18 cellular contexts compared by ENCODE assay signal in genomic region chr9:13268469-13268868, GRCh38. TPM values are rescaled to one million over a fixed set of nuclear protein-coding genes. Genes with fewer than 3 reads are reported as not detected.
DNase-seq lines count a peak whose midpoint lies in the region; ATAC-seq and TF ChIP-seq lines count a peak whose summit lies in the region.
"Had no signal": no experiment of that assay in that cellular context is flagged by ENCODE, and none has a peak within 500 bp of the region (broad histone marks: within the 10 kb centered on the region; RNA-seq: fewer than 3 reads in every experiment).

No MANE protein-coding gene starts in this region.

- H3K27ac Mint-ChIP-seq in mesothelial cell of epicardium: peak overlapping the region; percentile 75
- no peak overlapping the region for H3K27ac Mint-ChIP-seq in activated T-cell treated with anti-CD3 and anti-CD28 coated beads, Interleukin-2, amount 50 U/mL, for 24 hours
- H3K27ac Mint-ChIP-seq: activated CD8-positive, alpha-beta T cell treated with anti-CD3 and anti-CD28 coated beads for 36 hours; activated T-helper 17 cell treated with anti-CD3 and anti-CD28 coated beads, Interleukin-2, amount 50 U/mL, for 72 hours; dendritic cell treated with granulocyte-macrophage colony-stimulating factor and Interleukin-4, amounts not matched to agents 40 ng/mL and 50 ng/mL, for 4 days; memory B cell; stimulated activated naive B cell treated with anti-CD40 and anti-IgM and Interleukin-4, amounts not matched to agents 10 μg/mL and 1 μg/mL and 100 μg/mL, for 72 hours had no signal

- intact Hi-C loops in PC-3 (cut with micrococcal nuclease): no loop called here

- POLR2A ChIA-PET in PC-3 (lab: Charles Lee; ENCODE audit: unreplicated experiment): no interaction called here

- ATAC-seq in PC-3 (peak; percentile 57), HG03135 (IDR thresholded peaks at IDR 0.05; ENCODE audit: unreplicated experiment) (no peak), HG03521 (IDR thresholded peaks at IDR 0.05; ENCODE audit: unreplicated experiment) (no peak)
- ATAC-seq: activated CD8-positive, alpha-beta T cell treated with anti-CD3 and anti-CD28 coated beads for 36 hours; activated T-helper 17 cell treated with anti-CD3 and anti-CD28 coated beads, Interleukin-2, amount 50 U/mL, for 72 hours; stimulated activated naive B cell treated with anti-CD40 and anti-IgM and Interleukin-4, amounts not matched to agents 10 μg/mL and 1 μg/mL and 100 μg/mL, for 72 hours had no signal

- H3K9me3 Mint-ChIP-seq in mesothelial cell of epicardium: no peaks in the 10 kb centered on the region
- peaks cover 7% of the 10 kb centered on the region for H3K9me3 Mint-ChIP-seq in activated T-cell treated with anti-CD3 and anti-CD28 coated beads, Interleukin-2, amount 50 U/mL, for 24 hours
- H3K9me3 Mint-ChIP-seq: activated CD8-positive, alpha-beta T cell treated with anti-CD3 and anti-CD28 coated beads for 36 hours; dendritic cell treated with granulocyte-macrophage colony-stimulating factor and Interleukin-4, amounts not matched to agents 40 ng/mL and 50 ng/mL, for 4 days; stimulated activated naive B cell treated with anti-CD40 and anti-IgM and Interleukin-4, amounts not matched to agents 10 μg/mL and 1 μg/mL and 100 μg/mL, for 72 hours had no signal

- CTCF ChIA-PET in PC-3 (lab: Charles Lee): no interaction called here

- peak overlapping the region; percentile 58 for H3K4me2 ChIP-seq in PC-3 (ENCODE audit: low read length)

- peaks cover 15% of the 10 kb centered on the region for H3K36me3 Mint-ChIP-seq in mesothelial cell of epicardium
- no peaks in the 10 kb centered on the region for H3K36me3 Mint-ChIP-seq in activated T-cell treated with anti-CD3 and anti-CD28 coated beads, Interleukin-2, amount 50 U/mL, for 24 hours (ENCODE audit: low read depth)
- H3K36me3 Mint-ChIP-seq: memory B cell; stimulated activated naive B cell treated with anti-CD40 and anti-IgM and Interleukin-4, amounts not matched to agents 10 μg/mL and 1 μg/mL and 100 μg/mL, for 72 hours had no signal

- H3K4me1 ChIP-seq in PC-3 (ENCODE audit: insufficient read depth, low read length): peaks cover 19% of the 10 kb centered on the region

- 0 out of 2 replicates have a peak, but pooled peaks cover 3% of the 10 kb centered on the region for H3K79me2 ChIP-seq in PC-3 (ENCODE audit: low read length)

- H3K36me3 ChIP-seq in PC-3 (ENCODE audit: low read depth, low read length): no peaks in the 10 kb centered on the region
- H3K36me3 ChIP-seq: neutrophil had no signal

- no peaks in the 10 kb centered on the region for H3K9me3 ChIP-seq in PC-3 (ENCODE audit: low read length)
- H3K9me3 ChIP-seq: neutrophil had no signal

- H2AFZ ChIP-seq in PC-3 (ENCODE audit: low read length): no peak overlapping the region

- H3K27me3 Mint-ChIP-seq in mesothelial cell of epicardium (ENCODE audit: low read depth): no peaks in the 10 kb centered on the region
- H3K27me3 Mint-ChIP-seq in activated T-cell treated with anti-CD3 and anti-CD28 coated beads, Interleukin-2, amount 50 U/mL, for 24 hours: no peaks in the 10 kb centered on the region
- H3K27me3 Mint-ChIP-seq: activated CD8-positive, alpha-beta T cell treated with anti-CD3 and anti-CD28 coated beads for 36 hours; activated T-helper 17 cell treated with anti-CD3 and anti-CD28 coated beads, Interleukin-2, amount 50 U/mL, for 72 hours; dendritic cell treated with granulocyte-macrophage colony-stimulating factor and Interleukin-4, amounts not matched to agents 40 ng/mL and 50 ng/mL, for 4 days; memory B cell; stimulated activated naive B cell treated with anti-CD40 and anti-IgM and Interleukin-4, amounts not matched to agents 10 μg/mL and 1 μg/mL and 100 μg/mL, for 72 hours had no signal

- H3K4me3 ChIP-seq in PC-3 (ENCODE audit: low read length): peak overlapping the region; percentile 42; the same call in 1 of the 2 replicates
- no peak overlapping the region for H3K4me3 ChIP-seq in cardiac fibroblast (replicated peaks in 1 of 2; ENCODE audit: low read depth in 2 of 2, low read length in 2 of 2)

- no peaks in the 10 kb centered on the region for H4K20me1 ChIP-seq in PC-3 (ENCODE audit: low read length)

- no peak for TF ChIP-seq CTCF in PC-3 (conservative IDR thresholded peaks at IDR 0.05; ENCODE audit: low read depth, low read length)
- no peak for TF ChIP-seq CTCF in cardiac fibroblast (IDR thresholded peaks at IDR 0.05; ENCODE audit: low read depth, low read length)
- no peak for TF ChIP-seq CTCF in mesothelial cell of epicardium (IDR thresholded peaks at IDR 0.05; ENCODE audit: unreplicated experiment)

- BruUV-seq in PC-3 (replicated peaks; lab: Mats Ljungman, UMichigan): no TSS peak

- no peak overlapping the region for H3K4me3 Mint-ChIP-seq in mesothelial cell of epicardium
- no peak overlapping the region for H3K4me3 Mint-ChIP-seq in activated T-cell treated with anti-CD3 and anti-CD28 coated beads, Interleukin-2, amount 50 U/mL, for 24 hours
- H3K4me3 Mint-ChIP-seq: activated CD8-positive, alpha-beta T cell treated with anti-CD3 and anti-CD28 coated beads for 36 hours; activated T-helper 17 cell treated with anti-CD3 and anti-CD28 coated beads, Interleukin-2, amount 50 U/mL, for 72 hours; dendritic cell treated with granulocyte-macrophage colony-stimulating factor and Interleukin-4, amounts not matched to agents 40 ng/mL and 50 ng/mL, for 4 days; memory B cell; stimulated activated naive B cell treated with anti-CD40 and anti-IgM and Interleukin-4, amounts not matched to agents 10 μg/mL and 1 μg/mL and 100 μg/mL, for 72 hours had no signal

- DNase-seq in EH (ENCODE audit: low read depth) (peak; percentile 65), PC-3 (peak; percentile 68), cardiac fibroblast (ENCODE audit: low read depth in 2 of 2) (peak; percentile 62 to 68), mesothelial cell of epicardium (ENCODE audit: low spot score in 2 of 2, unreplicated experiment in 2 of 2) (no peak), AG08396 (ENCODE audit: low spot score) (no peak)
- no peak for DNase-seq in activated T-cell treated with anti-CD3 and anti-CD28 coated beads, Interleukin-2, amount 50 U/mL, for 24 hours
- DNase-seq: activated CD8-positive, alpha-beta T cell treated with anti-CD3 and anti-CD28 coated beads for 36 hours; Calu3; NCI-H2029; NCI-H748 treated with DMSO at 0.1 percent for 48 hours; SHP77; stimulated activated naive B cell treated with anti-CD40 and anti-IgM and Interleukin-4, amounts not matched to agents 10 μg/mL and 1 μg/mL and 100 μg/mL, for 72 hours had no signal

- H3K9ac ChIP-seq in PC-3 (ENCODE audit: low read length): no peak overlapping the region

- H3K4me1 Mint-ChIP-seq in mesothelial cell of epicardium: peaks cover 77% of the 10 kb centered on the region
- H3K4me1 Mint-ChIP-seq in activated T-cell treated with anti-CD3 and anti-CD28 coated beads, Interleukin-2, amount 50 U/mL, for 24 hours (ENCODE audit: low read depth): no peaks in the 10 kb centered on the region
- H3K4me1 Mint-ChIP-seq: activated T-helper 17 cell treated with anti-CD3 and anti-CD28 coated beads, Interleukin-2, amount 50 U/mL, for 72 hours; memory B cell; stimulated activated naive B cell treated with anti-CD40 and anti-IgM and Interleukin-4, amounts not matched to agents 10 μg/mL and 1 μg/mL and 100 μg/mL, for 72 hours had no signal

- H3F3A ChIP-seq in PC-3 (ENCODE audit: low read length, unreplicated experiment): no peaks in the 10 kb centered on the region

- H3K27ac ChIP-seq in PC-3 (ENCODE audit: low read length): 0 out of 2 replicates have a peak overlapping the region, but pooled peaks have one; percentile 11
- H3K27ac ChIP-seq: neutrophil had no signal

- H3K9me2 ChIP-seq in PC-3 (replicated peaks; ENCODE audit: low read length): no peaks in the 10 kb centered on the region

- no peaks in the 10 kb centered on the region for H3K27me3 ChIP-seq in PC-3 (ENCODE audit: low read length)
- H3K27me3 ChIP-seq: neutrophil had no signal

RNA-seq across cellular contexts. Expression of gene MPDZ, which starts 11.0 kb away (rescaled TPM):
- total RNA-seq in PC-3 (2014; rRNA removed) (6.1 and 7.3 TPM in 2 replicates), mesothelial cell of epicardium (183 to 190 TPM (median 187 TPM) in 3 replicates)
- total RNA-seq: activated CD8-positive, alpha-beta T cell treated with anti-CD3 and anti-CD28 coated beads for 36 hours; activated T-helper 17 cell treated with anti-CD3 and anti-CD28 coated beads, Interleukin-2, amount 50 U/mL, for 72 hours; Calu3 had no signal

Comparison
In these comparisons a context has a peak if more than half of its experiments do, and no peak if none do; other contexts are left out.
1. DNase-seq: peak in EH (single experiment), PC-3 (single experiment) and cardiac fibroblast (2 of 2); none in mesothelial cell of epicardium (0 of 2), activated T-cell treated with anti-CD3 and anti-CD28 coated beads, Interleukin-2, amount 50 U/mL, for 24 hours (single experiment) and AG08396 (single experiment).
2. RNA of gene MPDZ, which starts 11.0 kb away (total RNA-seq): 183 to 190 TPM in mesothelial cell of epicardium; 6.1 to 7.3 TPM in PC-3; every median in the first group is over 10 times any median in the second.